In the genomic region with DNA sequence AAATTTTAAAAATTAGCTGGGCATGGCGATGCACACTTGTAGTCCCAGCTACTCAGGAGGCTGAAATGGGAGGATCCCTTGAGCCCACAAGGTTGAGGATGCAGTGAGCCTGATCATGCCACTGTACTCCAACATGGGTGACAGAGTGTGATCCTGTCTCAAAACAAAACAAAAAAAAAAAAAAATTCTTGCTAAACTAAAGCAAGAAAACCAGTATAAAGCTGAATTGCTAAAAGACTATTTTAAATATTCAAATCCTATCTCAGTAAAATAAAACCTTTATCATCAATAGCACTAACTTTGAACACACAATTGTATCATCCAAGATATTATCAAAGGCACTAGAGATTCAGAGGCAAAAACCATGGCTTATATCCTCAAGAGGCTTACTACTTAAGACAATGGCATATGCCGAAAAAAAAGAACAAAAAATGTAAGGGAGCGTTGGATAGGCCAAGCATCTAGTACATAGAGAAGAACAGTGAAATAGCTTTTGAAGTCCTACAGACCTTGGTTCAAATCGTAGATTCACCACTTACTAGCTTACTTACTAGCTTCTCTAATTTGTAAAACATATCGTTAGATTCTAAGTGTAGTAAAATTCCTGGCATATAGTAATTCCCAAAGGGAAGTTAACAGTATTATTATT, we compare ENCODE assay signal across 1 cellular context.
TF ChIP-seq lines count a peak whose summit lies in the region.

No MANE protein-coding gene starts in this region.

TF ChIP-seq in WTC11, 78 proteins besides CTCF, POLR2A, EP300 and RAD21 (continued from another document):
- TF ChIP-seq, protein P1, sequence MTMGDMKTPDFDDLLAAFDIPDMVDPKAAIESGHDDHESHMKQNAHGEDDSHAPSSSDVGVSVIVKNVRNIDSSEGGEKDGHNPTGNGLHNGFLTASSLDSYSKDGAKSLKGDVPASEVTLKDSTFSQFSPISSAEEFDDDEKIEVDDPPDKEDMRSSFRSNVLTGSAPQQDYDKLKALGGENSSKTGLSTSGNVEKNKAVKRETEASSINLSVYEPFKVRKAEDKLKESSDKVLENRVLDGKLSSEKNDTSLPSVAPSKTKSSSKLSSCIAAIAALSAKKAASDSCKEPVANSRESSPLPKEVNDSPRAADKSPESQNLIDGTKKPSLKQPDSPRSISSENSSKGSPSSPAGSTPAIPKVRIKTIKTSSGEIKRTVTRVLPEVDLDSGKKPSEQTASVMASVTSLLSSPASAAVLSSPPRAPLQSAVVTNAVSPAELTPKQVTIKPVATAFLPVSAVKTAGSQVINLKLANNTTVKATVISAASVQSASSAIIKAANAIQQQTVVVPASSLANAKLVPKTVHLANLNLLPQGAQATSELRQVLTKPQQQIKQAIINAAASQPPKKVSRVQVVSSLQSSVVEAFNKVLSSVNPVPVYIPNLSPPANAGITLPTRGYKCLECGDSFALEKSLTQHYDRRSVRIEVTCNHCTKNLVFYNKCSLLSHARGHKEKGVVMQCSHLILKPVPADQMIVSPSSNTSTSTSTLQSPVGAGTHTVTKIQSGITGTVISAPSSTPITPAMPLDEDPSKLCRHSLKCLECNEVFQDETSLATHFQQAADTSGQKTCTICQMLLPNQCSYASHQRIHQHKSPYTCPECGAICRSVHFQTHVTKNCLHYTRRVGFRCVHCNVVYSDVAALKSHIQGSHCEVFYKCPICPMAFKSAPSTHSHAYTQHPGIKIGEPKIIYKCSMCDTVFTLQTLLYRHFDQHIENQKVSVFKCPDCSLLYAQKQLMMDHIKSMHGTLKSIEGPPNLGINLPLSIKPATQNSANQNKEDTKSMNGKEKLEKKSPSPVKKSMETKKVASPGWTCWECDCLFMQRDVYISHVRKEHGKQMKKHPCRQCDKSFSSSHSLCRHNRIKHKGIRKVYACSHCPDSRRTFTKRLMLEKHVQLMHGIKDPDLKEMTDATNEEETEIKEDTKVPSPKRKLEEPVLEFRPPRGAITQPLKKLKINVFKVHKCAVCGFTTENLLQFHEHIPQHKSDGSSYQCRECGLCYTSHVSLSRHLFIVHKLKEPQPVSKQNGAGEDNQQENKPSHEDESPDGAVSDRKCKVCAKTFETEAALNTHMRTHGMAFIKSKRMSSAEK (CRISPR knock-in tag; IDR thresholded peaks at IDR 0.05; ENCODE audit: borderline replicate concordance) = no peak
- TF ChIP-seq, protein P2, sequence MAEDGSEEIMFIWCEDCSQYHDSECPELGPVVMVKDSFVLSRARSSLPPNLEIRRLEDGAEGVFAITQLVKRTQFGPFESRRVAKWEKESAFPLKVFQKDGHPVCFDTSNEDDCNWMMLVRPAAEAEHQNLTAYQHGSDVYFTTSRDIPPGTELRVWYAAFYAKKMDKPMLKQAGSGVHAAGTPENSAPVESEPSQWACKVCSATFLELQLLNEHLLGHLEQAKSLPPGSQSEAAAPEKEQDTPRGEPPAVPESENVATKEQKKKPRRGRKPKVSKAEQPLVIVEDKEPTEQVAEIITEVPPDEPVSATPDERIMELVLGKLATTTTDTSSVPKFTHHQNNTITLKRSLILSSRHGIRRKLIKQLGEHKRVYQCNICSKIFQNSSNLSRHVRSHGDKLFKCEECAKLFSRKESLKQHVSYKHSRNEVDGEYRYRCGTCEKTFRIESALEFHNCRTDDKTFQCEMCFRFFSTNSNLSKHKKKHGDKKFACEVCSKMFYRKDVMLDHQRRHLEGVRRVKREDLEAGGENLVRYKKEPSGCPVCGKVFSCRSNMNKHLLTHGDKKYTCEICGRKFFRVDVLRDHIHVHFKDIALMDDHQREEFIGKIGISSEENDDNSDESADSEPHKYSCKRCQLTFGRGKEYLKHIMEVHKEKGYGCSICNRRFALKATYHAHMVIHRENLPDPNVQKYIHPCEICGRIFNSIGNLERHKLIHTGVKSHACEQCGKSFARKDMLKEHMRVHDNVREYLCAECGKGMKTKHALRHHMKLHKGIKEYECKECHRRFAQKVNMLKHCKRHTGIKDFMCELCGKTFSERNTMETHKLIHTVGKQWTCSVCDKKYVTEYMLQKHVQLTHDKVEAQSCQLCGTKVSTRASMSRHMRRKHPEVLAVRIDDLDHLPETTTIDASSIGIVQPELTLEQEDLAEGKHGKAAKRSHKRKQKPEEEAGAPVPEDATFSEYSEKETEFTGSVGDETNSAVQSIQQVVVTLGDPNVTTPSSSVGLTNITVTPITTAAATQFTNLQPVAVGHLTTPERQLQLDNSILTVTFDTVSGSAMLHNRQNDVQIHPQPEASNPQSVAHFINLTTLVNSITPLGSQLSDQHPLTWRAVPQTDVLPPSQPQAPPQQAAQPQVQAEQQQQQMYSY (CRISPR knock-in tag; IDR thresholded peaks at IDR 0.05) = no peak
- no peak for TF ChIP-seq ATF1 (CRISPR knock-in tag; IDR thresholded peaks at IDR 0.05)
- no peak for TF ChIP-seq HMGA2 (CRISPR knock-in tag; IDR thresholded peaks at IDR 0.05)
- no peak for TF ChIP-seq PRRX2 (CRISPR knock-in tag; IDR thresholded peaks at IDR 0.05)
- no peak for TF ChIP-seq ETV6 (CRISPR knock-in tag; IDR thresholded peaks at IDR 0.05)
- no peak for TF ChIP-seq IRF2 (CRISPR knock-in tag; IDR thresholded peaks at IDR 0.05; ENCODE audit: borderline replicate concordance, low read depth)
- TF ChIP-seq, protein P3, sequence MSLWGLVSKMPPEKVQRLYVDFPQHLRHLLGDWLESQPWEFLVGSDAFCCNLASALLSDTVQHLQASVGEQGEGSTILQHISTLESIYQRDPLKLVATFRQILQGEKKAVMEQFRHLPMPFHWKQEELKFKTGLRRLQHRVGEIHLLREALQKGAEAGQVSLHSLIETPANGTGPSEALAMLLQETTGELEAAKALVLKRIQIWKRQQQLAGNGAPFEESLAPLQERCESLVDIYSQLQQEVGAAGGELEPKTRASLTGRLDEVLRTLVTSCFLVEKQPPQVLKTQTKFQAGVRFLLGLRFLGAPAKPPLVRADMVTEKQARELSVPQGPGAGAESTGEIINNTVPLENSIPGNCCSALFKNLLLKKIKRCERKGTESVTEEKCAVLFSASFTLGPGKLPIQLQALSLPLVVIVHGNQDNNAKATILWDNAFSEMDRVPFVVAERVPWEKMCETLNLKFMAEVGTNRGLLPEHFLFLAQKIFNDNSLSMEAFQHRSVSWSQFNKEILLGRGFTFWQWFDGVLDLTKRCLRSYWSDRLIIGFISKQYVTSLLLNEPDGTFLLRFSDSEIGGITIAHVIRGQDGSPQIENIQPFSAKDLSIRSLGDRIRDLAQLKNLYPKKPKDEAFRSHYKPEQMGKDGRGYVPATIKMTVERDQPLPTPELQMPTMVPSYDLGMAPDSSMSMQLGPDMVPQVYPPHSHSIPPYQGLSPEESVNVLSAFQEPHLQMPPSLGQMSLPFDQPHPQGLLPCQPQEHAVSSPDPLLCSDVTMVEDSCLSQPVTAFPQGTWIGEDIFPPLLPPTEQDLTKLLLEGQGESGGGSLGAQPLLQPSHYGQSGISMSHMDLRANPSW (CRISPR knock-in tag; conservative IDR thresholded peaks at IDR 0.05; ENCODE audit: low read depth) = no peak
- no peak for TF ChIP-seq CREM (CRISPR knock-in tag; IDR thresholded peaks at IDR 0.05)
- TF ChIP-seq, protein P4, sequence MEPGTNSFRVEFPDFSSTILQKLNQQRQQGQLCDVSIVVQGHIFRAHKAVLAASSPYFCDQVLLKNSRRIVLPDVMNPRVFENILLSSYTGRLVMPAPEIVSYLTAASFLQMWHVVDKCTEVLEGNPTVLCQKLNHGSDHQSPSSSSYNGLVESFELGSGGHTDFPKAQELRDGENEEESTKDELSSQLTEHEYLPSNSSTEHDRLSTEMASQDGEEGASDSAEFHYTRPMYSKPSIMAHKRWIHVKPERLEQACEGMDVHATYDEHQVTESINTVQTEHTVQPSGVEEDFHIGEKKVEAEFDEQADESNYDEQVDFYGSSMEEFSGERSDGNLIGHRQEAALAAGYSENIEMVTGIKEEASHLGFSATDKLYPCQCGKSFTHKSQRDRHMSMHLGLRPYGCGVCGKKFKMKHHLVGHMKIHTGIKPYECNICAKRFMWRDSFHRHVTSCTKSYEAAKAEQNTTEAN (CRISPR knock-in tag; IDR thresholded peaks at IDR 0.05) = no peak
- no peak for TF ChIP-seq ZNF263 (CRISPR knock-in tag; IDR thresholded peaks at IDR 0.05; ENCODE audit: low read depth)
- TF ChIP-seq, protein P5, sequence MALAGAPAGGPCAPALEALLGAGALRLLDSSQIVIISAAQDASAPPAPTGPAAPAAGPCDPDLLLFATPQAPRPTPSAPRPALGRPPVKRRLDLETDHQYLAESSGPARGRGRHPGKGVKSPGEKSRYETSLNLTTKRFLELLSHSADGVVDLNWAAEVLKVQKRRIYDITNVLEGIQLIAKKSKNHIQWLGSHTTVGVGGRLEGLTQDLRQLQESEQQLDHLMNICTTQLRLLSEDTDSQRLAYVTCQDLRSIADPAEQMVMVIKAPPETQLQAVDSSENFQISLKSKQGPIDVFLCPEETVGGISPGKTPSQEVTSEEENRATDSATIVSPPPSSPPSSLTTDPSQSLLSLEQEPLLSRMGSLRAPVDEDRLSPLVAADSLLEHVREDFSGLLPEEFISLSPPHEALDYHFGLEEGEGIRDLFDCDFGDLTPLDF (CRISPR knock-in tag; IDR thresholded peaks at IDR 0.05) = no peak
- TF ChIP-seq NR1H2 (CRISPR knock-in tag; IDR thresholded peaks at IDR 0.05) = no peak
- TF ChIP-seq, protein P6, sequence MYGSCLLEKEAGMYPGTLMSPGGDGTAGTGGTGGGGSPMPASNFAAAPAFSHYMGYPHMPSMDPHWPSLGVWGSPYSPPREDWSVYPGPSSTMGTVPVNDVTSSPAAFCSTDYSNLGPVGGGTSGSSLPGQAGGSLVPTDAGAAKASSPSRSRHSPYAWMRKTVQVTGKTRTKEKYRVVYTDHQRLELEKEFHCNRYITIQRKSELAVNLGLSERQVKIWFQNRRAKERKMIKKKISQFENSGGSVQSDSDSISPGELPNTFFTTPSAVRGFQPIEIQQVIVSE (CRISPR knock-in tag; IDR thresholded peaks at IDR 0.05; ENCODE audit: borderline replicate concordance) = no peak
- no peak for TF ChIP-seq ZNF423 (CRISPR knock-in tag; IDR thresholded peaks at IDR 0.05)
TF ChIP-seq in WTC11: peak in this region for 0.
